8 cellular contexts compared by ENCODE assay signal in genomic region chr22:39040538-39041296, GRCh38. TPM values are rescaled to one million over a fixed set of nuclear protein-coding genes. Genes with fewer than 3 reads are reported as not detected.
DNase-seq lines count a peak whose midpoint lies in the region; ATAC-seq and TF ChIP-seq lines count a peak whose summit lies in the region.
"Not testable (repeated sequence)": the region's sequence is repeated elsewhere in the genome, so short reads cannot be mapped to it uniquely, and the experiment has no call there.

Gene APOBEC3F, plus strand, starts transcription at chr22:39040864. Its CDS starts 97 bp downstream, at chr22:39040961.

- peak; percentile 73 for DNase-seq in Caki2 (ENCODE audit: low read depth)
- DNase-seq in SJCRH30, result not testable (repeated sequence)
- peak; percentile 45 for DNase-seq in activated T-helper 1 cell treated with Interleukin-2 at 50 U/mL for 16 hours (ENCODE audit: low read depth)
- DNase-seq in mucosa of descending colon, result peak; percentile 71 to 76 (median 75)
- DNase-seq in stimulated activated CD8-positive, alpha-beta memory T cell treated with anti-CD3 and anti-CD28 coated beads, Interleukin-15, amount 100 ng/mL, for 4 hours (ENCODE audit: low read depth in 2 of 2), result peak; percentile 62 to 65

- not testable (repeated sequence) for H3K27me3 ChIP-seq in SJCRH30

- not testable (repeated sequence) for H3K4me1 ChIP-seq in SJCRH30; mucosa of descending colon (ENCODE audit: low read depth)

- H3K4me3 ChIP-seq in SJCRH30, result peak within 1 kb of the TSS; percentile 31
- peak within 1 kb of the TSS; percentile 14 for H3K4me3 ChIP-seq in mucosa of descending colon

- TF ChIP-seq CTCF in mucosa of descending colon (IDR thresholded peaks at IDR 0.05), result not testable (repeated sequence)

- in situ Hi-C loops in Caki2 (cut with HindIII; ENCODE audit: low pct_unique_long_range_greater_than_20kb, low sequenced_read_pairs), result not testable (repeated sequence)

- not testable (repeated sequence) for H3K36me3 ChIP-seq in SJCRH30; mucosa of descending colon (ENCODE audit: low read depth)

- H3K9me3 ChIP-seq in SJCRH30 (replicated peaks); mucosa of descending colon: not testable (repeated sequence)

- H3K27ac ChIP-seq in SJCRH30, result not testable (repeated sequence)

- peak; percentile 74 for ATAC-seq in GM21367 (IDR thresholded peaks at IDR 0.05; ENCODE audit: unreplicated experiment)
- ATAC-seq in HG03469 (IDR thresholded peaks at IDR 0.05; ENCODE audit: unreplicated experiment), result peak; percentile 70
- peak; percentile 79 for ATAC-seq in esophagus mucosa
- ATAC-seq in mucosa of descending colon, result peak; percentile 95

- intact Hi-C loops in mucosa of descending colon (cut with DNase I, micrococcal nuclease), result not testable (repeated sequence)

RNA-seq across cellular contexts. Expression of gene APOBEC3F, which starts in this region (rescaled TPM):
- total RNA-seq in Caki2 (2014; rRNA removed; shearing (Covaris generic); ENCODE audit: low replicate concordance), result 1.7 and 3.5 TPM in 2 replicates
- not detected in 2 replicates for total RNA-seq in SJCRH30 (2014; rRNA removed; shearing (Covaris generic))
- total RNA-seq in esophagus mucosa (3.1 TPM), mucosa of descending colon (10 to 100 TPM in 1 of 3 donors, 1 to 10 TPM in 2; 7.4 to 14.1 (median 8.8) TPM)
